Comparison of ENCODE assay signal across 8 cellular contexts in genomic region chr3:108127301-108127988, GRCh38. TPM values are rescaled to one million over a fixed set of nuclear protein-coding genes. Genes with fewer than 3 reads are reported as not detected.
DNase-seq lines count a peak whose midpoint lies in the region; FAIRE-seq and TF ChIP-seq lines count a peak whose summit lies in the region.

No MANE protein-coding gene starts in this region.

- peak; percentile 71 for FAIRE-seq in GM12891 (lab: Jason Lieb, UNC)

- DNase-seq in GM12891 (ENCODE audit: insufficient read length, low spot score) (no peak), T-helper 2 cell (peak in 4 of 5 experiments; percentile 12 to 96 (median 55)), NOMO-1 (lab: John Stamatoyannopoulos, UW; ENCODE audit: unreplicated experiment in 2 of 2) (no peak), ecto neural progenitor cell (ENCODE audit: low spot score) (no peak), NCI-H1436 treated with DMSO at 0.1 percent for 48 hours (lab: John Stamatoyannopoulos, UW) (no peak), GM03348 (ENCODE audit: low spot score) (no peak)
- DNase-seq in activated naive CD8-positive, alpha-beta T cell treated with anti-CD3 and anti-CD28 coated beads, Interleukin-2, amount 50 U/mL, for 16 hours (ENCODE audit: low read depth, low spot score) = peak; percentile 7
- DNase-seq in stimulated activated CD4-positive, alpha-beta T cell treated with anti-CD3 and anti-CD28 coated beads, Interleukin-1b, Interleukin-23, amount 100 ng/mL, for 48 hours = peak; percentile 64

- no peak for TF ChIP-seq POLR2A in GM12891 (IDR thresholded peaks at IDR 0.05; ENCODE audit: low read depth, low read length)

TF ChIP-seq in GM12891, 5 proteins besides CTCF, POLR2A, EP300 and RAD21:
- TF ChIP-seq SPI1 (IDR thresholded peaks at IDR 0.05; ENCODE audit: low read depth, low read length) (no peak), POU2F2 (IDR thresholded peaks at IDR 0.05; ENCODE audit: low read depth, low read length) (no peak), POLR2AphosphoS5 (IDR thresholded peaks at IDR 0.05; ENCODE audit: low read depth, low read length) (peak; percentile 32; the same call in 1 of the 2 replicates), TAF1 (IDR thresholded peaks at IDR 0.05; ENCODE audit: low read depth, low read length) (no peak), PAX5 (IDR thresholded peaks at IDR 0.05; ENCODE audit: insufficient read depth, low read length, severe bottlenecking) (no peak)

RNA-seq across cellular contexts. Expression of gene CD47, which starts 36.6 kb away (rescaled TPM):
- 62.8 TPM for polyA plus RNA-seq in GM12891 (2012; ENCODE audit: low read depth, missing spikeins)

Comparison
In these comparisons a context has a peak if more than half of its experiments do, and no peak if none do; other contexts are left out.
1. DNase-seq: peak in T-helper 2 cell (4 of 5), activated naive CD8-positive, alpha-beta T cell treated with anti-CD3 and anti-CD28 coated beads, Interleukin-2, amount 50 U/mL, for 16 hours (single experiment) and stimulated activated CD4-positive, alpha-beta T cell treated with anti-CD3 and anti-CD28 coated beads, Interleukin-1b, Interleukin-23, amount 100 ng/mL, for 48 hours (single experiment); none in GM12891 (single experiment), NOMO-1 (0 of 2), ecto neural progenitor cell (single experiment), NCI-H1436 treated with DMSO at 0.1 percent for 48 hours (single experiment) and GM03348 (single experiment).